12 cellular contexts compared by ENCODE assay signal in the genomic region with DNA sequence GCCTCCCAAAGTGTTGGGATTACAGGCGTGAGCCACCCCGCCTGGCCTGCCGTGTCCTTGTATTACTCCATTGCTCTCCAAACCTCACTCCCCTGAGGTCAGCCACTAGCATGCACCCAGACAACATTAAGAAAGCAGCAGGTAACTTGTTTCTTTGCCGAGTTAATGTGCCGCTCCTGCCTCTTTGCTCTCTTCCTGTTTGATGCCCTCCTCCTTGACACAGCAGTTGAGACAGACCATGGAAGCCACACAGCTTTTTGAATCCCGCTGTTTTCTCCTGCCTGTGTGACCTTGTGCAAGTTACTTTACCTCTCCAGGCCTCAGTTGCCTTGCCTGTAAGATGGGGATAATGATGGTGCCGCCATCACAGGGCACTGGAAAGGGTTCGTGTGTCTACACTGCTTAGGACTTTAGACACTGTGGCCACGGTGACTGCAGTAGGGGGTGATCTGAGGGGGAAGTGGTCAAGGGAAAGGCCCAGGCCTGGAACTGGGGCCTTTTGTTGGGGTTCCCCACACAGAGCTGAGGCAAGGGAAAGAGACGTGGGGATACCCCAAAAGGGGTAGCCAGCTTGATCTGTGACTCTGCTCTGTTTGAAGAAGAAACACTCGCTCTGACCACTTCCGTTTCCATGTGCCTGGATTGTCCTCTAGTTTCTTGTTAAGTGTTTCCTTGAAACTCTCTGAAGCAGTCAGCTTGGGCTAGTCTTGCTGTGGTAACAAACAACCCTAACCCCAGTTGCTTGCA.
A peak's percentile ranks its signal among the peaks of the same experiment; 100 is the strongest.
DNase-seq lines count a peak whose midpoint lies in the region; ATAC-seq, FAIRE-seq and TF ChIP-seq lines count a peak whose summit lies in the region.
"Had no signal": no experiment of that assay in that cellular context is flagged by ENCODE, and none has a peak within 500 bp of the region (broad histone marks: within the 10 kb centered on the region; RNA-seq: fewer than 3 reads in every experiment).

No MANE protein-coding gene starts in this region.

- no CpG with 5 or more reads among the region's 12 CpGs for whole genome bisulfite sequencing in H9 (ENCODE audit: extremely low coverage, insufficient read length, low lambda C conversion rate)

- no peak overlapping the region for H3K14ac ChIP-seq in H9 (ENCODE audit: insufficient read depth, low read length)

- H3K27me3 Mint-ChIP-seq in natural killer cell (ENCODE audit: low read depth in 2 of 2) (no peaks in the 10 kb centered on the region), H9 (ENCODE audit: low read depth) (peaks cover 1% of the 10 kb centered on the region)

- no peak overlapping the region for H3K4me2 ChIP-seq in H9 (ENCODE audit: insufficient read depth, insufficient read length, low read length)
- H3K4me2 ChIP-seq: PC-9 had no signal

- ATAC-seq in GM18867 (IDR thresholded peaks at IDR 0.05; ENCODE audit: unreplicated experiment), result peak; percentile 45
- ATAC-seq in GM21737 (IDR thresholded peaks at IDR 0.05; ENCODE audit: unreplicated experiment), result peak; percentile 44
- ATAC-seq in natural killer cell, result peak; percentile 51 to 77 (median 72)
- ATAC-seq: left colon had no signal

- no peak overlapping the region for H2BK12ac ChIP-seq in H9 (ENCODE audit: insufficient read length, low read depth, low read length)

- no peaks in the 10 kb centered on the region for H3K79me2 ChIP-seq in H9 (ENCODE audit: insufficient read depth, low read length)

- H2BK120ac ChIP-seq in H9 (ENCODE audit: low read depth, low read length, poor library complexity, severe bottlenecking), result no peak overlapping the region

- no peak overlapping the region for H3T11ph ChIP-seq in H9 (ENCODE audit: low read length)

- no peak overlapping the region for H4K91ac ChIP-seq in H9 (ENCODE audit: insufficient read length, low read depth, low read length)

- H3K9me3 Mint-ChIP-seq in natural killer cell (peaks cover 0 to 4% of the 10 kb centered on the region in 2 donors), H9 (peaks cover 0 to 5% of the 10 kb centered on the region in 2 experiments; a peak in 3 of 5 replicates)

- H3K27ac Mint-ChIP-seq in natural killer cell, result peak overlapping the region; percentile 95 to 96
- peak overlapping the region in 1 of 3 experiments; percentile 43; a peak in 1 of 7 replicates for H3K27ac Mint-ChIP-seq in H9

- DNase-seq in HL-60 (ENCODE audit: low read depth in 1 of 2, low spot score in 1 of 2), result no peak
- DNase-seq in natural killer cell, result peak; percentile 53
- DNase-seq in RCC 7860 (ENCODE audit: low spot score), result no peak
- no peak for DNase-seq in NCI-H1105 (lab: John Stamatoyannopoulos, UW)
- DNase-seq in H9, result no peak
- DNase-seq in germinal center (ENCODE audit: low spot score), result no peak
- DNase-seq: activated CD8-positive, alpha-beta memory T cell treated with anti-CD3 and anti-CD28 coated beads, Interleukin-2, amount 50 U/mL, for 4 hours; PC-9; stimulated activated CD4-positive, alpha-beta T cell treated with anti-CD3 and anti-CD28 coated beads, Interleukin-12 subunit alpha, Interleukin-12 subunit beta, amount 100 ng/mL, for 4 hours had no signal

- no peaks in the 10 kb centered on the region for H3K79me1 ChIP-seq in H9 (ENCODE audit: insufficient read depth, low read depth, low read length, poor library complexity, severe bottlenecking)

- TF ChIP-seq CTCF in HL-60 (IDR thresholded peaks at IDR 0.05; ENCODE audit: insufficient read depth, low read length), result no peak
- TF ChIP-seq CTCF in natural killer cell (IDR thresholded peaks at IDR 0.05), result no peak
- no peak for TF ChIP-seq CTCF in H9 (conservative IDR thresholded peaks at IDR 0.05)

- no peak overlapping the region for H3K56ac ChIP-seq in H9 (ENCODE audit: insufficient read length, low read depth, low read length)

- no peaks in the 10 kb centered on the region for H3K23me2 ChIP-seq in H9 (ENCODE audit: insufficient read length, low read depth, low read length, poor library complexity, severe bottlenecking)

- H4K5ac ChIP-seq in H9 (ENCODE audit: insufficient read length, low read depth, low read length), result no peak overlapping the region

- no peak overlapping the region for H3K4me3 ChIP-seq in HL-60 (replicated peaks; ENCODE audit: insufficient read depth, low read length)
- H3K4me3 ChIP-seq: PC-9 had no signal

- H4K20me1 ChIP-seq in H9 (ENCODE audit: control insufficient read depth, insufficient read depth, insufficient read length), result no peaks in the 10 kb centered on the region

- H3K9ac ChIP-seq in H9 (ENCODE audit: extremely low read depth, insufficient read length, low read length), result no peak overlapping the region

- H3K36me3 Mint-ChIP-seq in natural killer cell, result peaks cover 9% of the 10 kb centered on the region
- H3K36me3 Mint-ChIP-seq in H9 (ENCODE audit: insufficient read depth in 1 of 3, low read depth in 3 of 3), result peaks cover 0 to 7% (median 0%) of the 10 kb centered on the region in 3 experiments; a peak in 2 of 7 replicates

- no peak overlapping the region for H2BK5ac ChIP-seq in H9 (ENCODE audit: insufficient read length, low read length)

- FAIRE-seq in RCC 7860 (lab: Jason Lieb, UNC), result no peak

- H3K4me3 Mint-ChIP-seq in natural killer cell, result peak overlapping the region; percentile 82
- H3K4me3 Mint-ChIP-seq in H9, result no peak overlapping the region

- H4K8ac ChIP-seq in H9 (replicated peaks; ENCODE audit: insufficient read length, low read depth, low read length), result no peak overlapping the region

- no peak overlapping the region for H2BK15ac ChIP-seq in H9 (ENCODE audit: low read depth, low read length)

- H3K4me1 ChIP-seq in H9 (ENCODE audit: insufficient read depth, low read length), result no peaks in the 10 kb centered on the region; the same call in 1 of the 2 replicates

- H2AFZ ChIP-seq in H9 (ENCODE audit: low read length), result no peak overlapping the region
- H2AFZ ChIP-seq: PC-9 had no signal

- intact Hi-C loops in natural killer cell (cut with micrococcal nuclease), result no loop called here

- H3K4me1 Mint-ChIP-seq in natural killer cell, result peaks cover 91 to 93% of the 10 kb centered on the region in 2 donors
- no peaks in the 10 kb centered on the region for H3K4me1 Mint-ChIP-seq in H9

- H2AK5ac ChIP-seq in H9 (ENCODE audit: insufficient read length, low read length), result no peak overlapping the region

- no peak overlapping the region for H3K18ac ChIP-seq in H9 (ENCODE audit: insufficient read length, low read depth, low read length)

- H3K4ac ChIP-seq in H9 (ENCODE audit: low read depth, low read length), result no peak overlapping the region

- no peaks in the 10 kb centered on the region for H3K9me3 ChIP-seq in H9 (ENCODE audit: control insufficient read depth, low read depth, low read length)

- no peak overlapping the region for H3K23ac ChIP-seq in H9 (ENCODE audit: insufficient read length, low read depth, low read length)

- no peak overlapping the region for H2BK20ac ChIP-seq in H9 (ENCODE audit: low read depth, low read length, poor library complexity, severe bottlenecking)

- H3K27ac ChIP-seq in HL-60 (replicated peaks) (0 out of 2 replicates have a peak overlapping the region, but pooled peaks have one; percentile 23), H9 (ENCODE audit: insufficient read length, low read depth, low read length) (no peak overlapping the region)
- H3K27ac ChIP-seq: PC-9 had no signal

- no peaks in the 10 kb centered on the region for H3K27me3 ChIP-seq in HL-60 (ENCODE audit: insufficient read depth, poor library complexity, severe bottlenecking)
- H3K27me3 ChIP-seq in H9 (ENCODE audit: insufficient read depth, low read length), result no peaks in the 10 kb centered on the region
